17 cellular contexts compared by ENCODE assay signal in genomic region chr13:108306768-108307332, GRCh38.
"Had no signal": no experiment of that assay in that cellular context is flagged by ENCODE, and none has a peak within 500 bp of the region (broad histone marks: within the 10 kb centered on the region; RNA-seq: fewer than 3 reads in every experiment).

No MANE protein-coding gene starts in this region.

- H3K36me3 ChIP-seq: gastrocnemius medialis, ovary, upper lobe of right lung had no signal

- H3K4me1 Mint-ChIP-seq: neural crest cell had no signal

- H3K4me1 ChIP-seq: gastrocnemius medialis, testis, upper lobe of right lung had no signal

- H3K27me3 ChIP-seq: dorsolateral prefrontal cortex, gastrocnemius medialis, ovary, testis, upper lobe of right lung had no signal

- FAIRE-seq: bronchial epithelial cell, endothelial cell of umbilical vein had no signal

- H3K4me3 Mint-ChIP-seq: neural crest cell; stimulated activated naive CD8-positive, alpha-beta T cell treated with anti-CD3 and anti-CD28 coated beads, Interleukin-15, Interleukin-2, amounts not matched to agents 100 ng/mL and 50 ng/mL, for 24 hours had no signal

- H3K9me3 ChIP-seq: gastrocnemius medialis, left ventricle myocardium inferior, ovary, testis, upper lobe of right lung had no signal

- H3K4me3 ChIP-seq: dorsolateral prefrontal cortex, gastrocnemius medialis, left ventricle myocardium inferior, ovary, testis, upper lobe of right lung had no signal

- H3K27ac ChIP-seq: gastrocnemius medialis, left ventricle myocardium inferior, ovary, testis, upper lobe of right lung had no signal

- ATAC-seq: gastrocnemius medialis, upper lobe of right lung had no signal

- DNase-seq: activated CD4-positive, CD25-positive, alpha-beta regulatory T cell treated with anti-CD3 and anti-CD28 coated beads, Interleukin-2, amount 50 U/mL, for 72 hours; activated naive CD4-positive, alpha-beta T cell treated with anti-CD3 and anti-CD28 coated beads, Interleukin-2, amount 50 U/mL, for 16 hours; amniotic stem cell; dorsolateral prefrontal cortex; gastrocnemius medialis; kidney; left ventricle myocardium inferior; mesendoderm; ovary; stimulated activated CD4-positive, alpha-beta T cell treated with anti-CD3 and anti-CD28 coated beads, Interleukin-15, amount 100 ng/mL, for 24 hours; stimulated activated CD4-positive, alpha-beta T cell treated with anti-CD3 and anti-CD28 coated beads, Interleukin-4, amount 100 ng/mL, for 24 hours; testis; upper lobe of right lung had no signal

- H3K27me3 Mint-ChIP-seq: stimulated activated naive CD8-positive, alpha-beta T cell treated with anti-CD3 and anti-CD28 coated beads, Interleukin-15, Interleukin-2, amounts not matched to agents 100 ng/mL and 50 ng/mL, for 24 hours had no signal

- H3K27ac Mint-ChIP-seq: stimulated activated naive CD8-positive, alpha-beta T cell treated with anti-CD3 and anti-CD28 coated beads, Interleukin-15, Interleukin-2, amounts not matched to agents 100 ng/mL and 50 ng/mL, for 24 hours had no signal
